Comparison of ENCODE assay signal across 29 cellular contexts in the genomic region with DNA sequence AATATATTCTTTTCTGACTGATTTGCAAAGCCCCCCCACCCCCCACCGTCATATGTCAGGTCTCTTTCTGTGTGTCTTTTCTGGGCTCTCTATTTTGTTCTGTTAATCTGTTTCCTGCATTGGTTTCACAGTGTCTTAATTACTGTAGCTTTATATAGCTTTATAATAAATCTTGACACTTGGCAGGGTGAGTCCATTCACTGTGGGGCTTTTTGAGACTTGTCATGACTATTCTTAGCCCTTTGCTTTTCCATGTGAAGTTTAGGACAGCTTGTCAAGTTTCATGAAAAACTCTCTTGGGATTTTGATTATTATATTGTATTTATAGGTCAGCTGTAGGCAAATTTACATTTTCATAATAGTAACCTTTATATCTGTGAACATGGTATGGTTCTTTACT. TPM values are rescaled to one million over a fixed set of nuclear protein-coding genes. Genes with fewer than 3 reads are reported as not detected.
A peak's percentile ranks its signal among the peaks of the same experiment; 100 is the strongest.
DNase-seq lines count a peak whose midpoint lies in the region; ATAC-seq and TF ChIP-seq lines count a peak whose summit lies in the region.
"Had no signal": no experiment of that assay in that cellular context is flagged by ENCODE, and none has a peak within 500 bp of the region (broad histone marks: within the 10 kb centered on the region; RNA-seq: fewer than 3 reads in every experiment).

No MANE protein-coding gene starts in this region.

- no peaks in the 10 kb centered on the region for H3K27me3 Mint-ChIP-seq in T-helper 17 cell
- H3K27me3 Mint-ChIP-seq: memory B cell; naive B cell; stimulated activated naive B cell treated with anti-CD40 and anti-IgM and Interleukin-4, amounts not matched to agents 10 μg/mL and 1 μg/mL and 100 μg/mL, for 72 hours had no signal

- peak overlapping the region; percentile 68 for H3K27ac ChIP-seq in right cardiac atrium (ENCODE audit: low read length)
- peak overlapping the region; percentile 41 to 80 for H3K27ac ChIP-seq in thoracic aorta
- H3K27ac ChIP-seq: 22Rv1, Peyer's patch, SJCRH30, testis had no signal

- ATAC-seq in T-helper 17 cell (no peak), right cardiac atrium (no peak), thoracic aorta (ENCODE audit: insufficient number of reproducible peaks, low FRiP score, low read depth) (no peak), HG03378 (IDR thresholded peaks at IDR 0.05; ENCODE audit: unreplicated experiment) (no peak)
- ATAC-seq: CD8-positive, alpha-beta T cell; stimulated activated naive B cell treated with anti-CD40 and anti-IgM and Interleukin-4, amounts not matched to agents 10 μg/mL and 1 μg/mL and 100 μg/mL, for 72 hours had no signal

- H3K4me1 Mint-ChIP-seq in T-helper 17 cell, result peaks cover 10% of the 10 kb centered on the region

- peaks cover 3% of the 10 kb centered on the region for H3K36me3 Mint-ChIP-seq in T-helper 17 cell (ENCODE audit: low read depth)

- H3K27me3 ChIP-seq in right cardiac atrium (ENCODE audit: control insufficient read depth, insufficient read depth) (no peaks in the 10 kb centered on the region), thoracic aorta (replicated peaks; ENCODE audit: insufficient read depth) (no peaks in the 10 kb centered on the region)
- H3K27me3 ChIP-seq: MG63, Peyer's patch, SJCRH30, testis had no signal

- peak overlapping the region; percentile 43 for H3K27ac Mint-ChIP-seq in T-helper 17 cell
- H3K27ac Mint-ChIP-seq: activated naive CD4-positive, alpha-beta T cell treated with anti-CD3 and anti-CD28 coated beads for 36 hours; CD8-positive, alpha-beta T cell; memory B cell; stimulated activated naive B cell treated with anti-CD40 and anti-IgM and Interleukin-4, amounts not matched to agents 10 μg/mL and 1 μg/mL and 100 μg/mL, for 72 hours had no signal

- intact Hi-C loops in right cardiac atrium (cut with DNase I), result loop anchor here in 3 of 4 donors (5.0 kb wide), 1 partner anchor 57 kb away; a partner anchor contains a TSS

- no peak for TF ChIP-seq CTCF in thoracic aorta (IDR thresholded peaks at IDR 0.05)

- no peak overlapping the region for H3K4me3 ChIP-seq in right cardiac atrium (ENCODE audit: low read length)
- no peak overlapping the region for H3K4me3 ChIP-seq in thoracic aorta
- H3K4me3 ChIP-seq: MG63, Peyer's patch, SJCRH30, testis had no signal

- peaks cover 10% of the 10 kb centered on the region for H3K4me1 ChIP-seq in right cardiac atrium (ENCODE audit: control insufficient read depth, insufficient read depth, low read length)
- peaks cover 50 to 76% of the 10 kb centered on the region in 2 donors for H3K4me1 ChIP-seq in thoracic aorta (ENCODE audit: control insufficient read depth in 1 of 2, low read depth in 2 of 2)

- H3K36me3 ChIP-seq in thoracic aorta, result no peaks in the 10 kb centered on the region
- H3K36me3 ChIP-seq: Peyer's patch had no signal

- peak; percentile 6 for DNase-seq in NOMO-1 treated with DMSO at 0.1 percent for 48 hours (lab: John Stamatoyannopoulos, UW; ENCODE audit: unreplicated experiment)
- no peak for DNase-seq in NOMO-1 treated with dmso at 0.1 percent for 144 hours (lab: John Stamatoyannopoulos, UW; ENCODE audit: unreplicated experiment)
- no peak for DNase-seq in T-helper 17 cell
- DNase-seq in right cardiac atrium, result no peak
- no peak for DNase-seq in thoracic aorta (ENCODE audit: low spot score)
- no peak for DNase-seq in activated CD4-positive, CD25-positive, alpha-beta regulatory T cell (lab: John Stamatoyannopoulos, UW)
- no peak for DNase-seq in NCI-H2107 treated with DMSO at 0.1 percent for 48 hours (lab: John Stamatoyannopoulos, UW; ENCODE audit: unreplicated experiment)
- DNase-seq: activated CD4-positive, alpha-beta T cell treated with anti-CD3 and anti-CD28 coated beads for 48 hours; activated naive CD4-positive, alpha-beta T cell treated with anti-CD3 and anti-CD28 coated beads for 36 hours; anterior cingulate cortex; CD8-positive, alpha-beta T cell; central memory CD4-positive, alpha-beta T cell; MG63; naive B cell; NCI-H1436; NCI-H2107; NK-92 treated with Interleukin-12 subunit alpha and Interleukin-12 subunit beta, amount 100 ng/mL, for 24 hours; occipital lobe; Peyer's patch; retina; SJCRH30; stimulated activated CD4-positive, alpha-beta T cell treated with anti-CD3 and anti-CD28 coated beads, Interleukin-12 subunit alpha, Interleukin-12 subunit beta, amount 100 ng/mL, for 4 hours; stimulated activated CD4-positive, alpha-beta T cell treated with anti-CD3 and anti-CD28 coated beads, Interleukin-4, amount 100 ng/mL, for 24 hours; stimulated activated naive B cell treated with anti-CD40 and anti-IgM and Interleukin-4, amounts not matched to agents 10 μg/mL and 1 μg/mL and 100 μg/mL, for 72 hours; T-helper 2 cell; testis had no signal

- H3K9me3 ChIP-seq in T-helper 17 cell (ENCODE audit: control insufficient read depth, low read length, poor library complexity, severe bottlenecking) (no peaks in the 10 kb centered on the region), right cardiac atrium (ENCODE audit: control insufficient read depth, low read length) (no peaks in the 10 kb centered on the region), thoracic aorta (no peaks in the 10 kb centered on the region)
- H3K9me3 ChIP-seq: MG63, Peyer's patch, SJCRH30, testis had no signal

- no peak overlapping the region for H3K4me3 Mint-ChIP-seq in T-helper 17 cell
- H3K4me3 Mint-ChIP-seq: activated naive CD4-positive, alpha-beta T cell treated with anti-CD3 and anti-CD28 coated beads for 36 hours; CD8-positive, alpha-beta T cell; memory B cell; naive B cell; stimulated activated naive B cell treated with anti-CD40 and anti-IgM and Interleukin-4, amounts not matched to agents 10 μg/mL and 1 μg/mL and 100 μg/mL, for 72 hours had no signal

- WGBS in right cardiac atrium, result 69% methylated on average over 1 of the region's 1 CpG

RNA-seq across cellular contexts. Expression of a gene that starts 50.4 kb away (rescaled TPM):
- total RNA-seq in T-helper 17 cell, result 10 to 100 TPM; 11.8 to 14.7 TPM
- total RNA-seq in right cardiac atrium, result 10 to 100 TPM; 12.4 to 15.1 (median 12.9) TPM
- polyA plus RNA-seq in right cardiac atrium, result 3.8 TPM
- total RNA-seq in thoracic aorta, result 10 to 100 TPM; 16.0 to 24.3 TPM

RNA-seq across cellular contexts. Expression of a gene that starts 58.6 kb away (rescaled TPM):
- total RNA-seq in T-helper 17 cell, result 1 to 10 TPM in 1 of 2 donors, under 1 TPM in 1; 0.90 to 4.5 TPM
- 100 to 1,000 TPM; 209 to 313 (median 259) TPM for total RNA-seq in right cardiac atrium
- polyA plus RNA-seq in right cardiac atrium, result 418 TPM
- total RNA-seq in thoracic aorta, result 100 to 1,000 TPM; 116 to 120 TPM

Comparison
In these comparisons a context has a peak if more than half of its experiments do, and no peak if none do; other contexts are left out.
1. RNA of a gene that starts 58.6 kb away (total RNA-seq): 209 to 313 TPM in right cardiac atrium and 116 to 120 TPM in thoracic aorta; 0.90 to 4.5 TPM in T-helper 17 cell; every median in the first group is over 10 times any median in the second.